Comparison of ENCODE assay signal across 8 cellular contexts in genomic region chr1:121185140-121185708, GRCh38. TPM values are rescaled to one million over a fixed set of nuclear protein-coding genes. Genes with fewer than 3 reads are reported as not detected.
DNase-seq lines count a peak whose midpoint lies in the region; ATAC-seq and TF ChIP-seq lines count a peak whose summit lies in the region.
"Not testable (repeated sequence)": the region's sequence is repeated elsewhere in the genome, so short reads cannot be mapped to it uniquely, and the experiment has no call there.

No MANE protein-coding gene starts in this region.

- not testable (repeated sequence) for H3K27ac ChIP-seq in CD4-positive, alpha-beta memory T cell (ENCODE audit: low read depth, low read length)
- peak overlapping the region; percentile 41 for H3K27ac ChIP-seq in stomach smooth muscle (ENCODE audit: low read length)

- not testable (repeated sequence) for H3K9me3 Mint-ChIP-seq in CD4-positive, alpha-beta memory T cell; WTC11; brain; natural killer cell

- peaks cover 4 to 14% (median 7%) of the 10 kb centered on the region in 4 donors for H3K4me1 Mint-ChIP-seq in CD4-positive, alpha-beta memory T cell
- not testable (repeated sequence) for H3K4me1 Mint-ChIP-seq in WTC11, brain, natural killer cell

- H3K36me3 ChIP-seq in CD4-positive, alpha-beta memory T cell (ENCODE audit: insufficient read depth, low read length); stomach smooth muscle (ENCODE audit: control insufficient read depth in 2 of 2, insufficient read depth in 2 of 2, low read length in 2 of 2): not testable (repeated sequence)

- CTCF ChIA-PET in CD4-positive, alpha-beta memory T cell (lab: Charles Lee; ENCODE audit: partially characterized antibody); WTC11 (lab: Charles Lee): not testable (repeated sequence)

- intact Hi-C loops in CD4-positive, alpha-beta memory T cell (cut with micrococcal nuclease); Right ventricle myocardium superior (cut with DNase I); natural killer cell (cut with micrococcal nuclease): not testable (repeated sequence)

- H3K4me3 Mint-ChIP-seq in CD4-positive, alpha-beta memory T cell = peak overlapping the region; percentile 93 to 97 (median 96)
- H3K4me3 Mint-ChIP-seq in WTC11 (peak overlapping the region; percentile 71), brain (peak overlapping the region in 4 of 5 experiments; percentile 84 to 87 (median 85)), natural killer cell (peak overlapping the region; percentile 95)

- ATAC-seq in GM21737 (IDR thresholded peaks at IDR 0.05; ENCODE audit: unreplicated experiment) (peak; percentile 4), HG03571 (IDR thresholded peaks at IDR 0.05; ENCODE audit: unreplicated experiment) (peak; percentile 4), WTC11 (peak; percentile 0; the same call in 1 of the 2 replicates), Right ventricle myocardium superior (ENCODE audit: poor library complexity) (peak; percentile 32)
- ATAC-seq in natural killer cell = not testable (repeated sequence)

- H3K27me3 ChIP-seq in CD4-positive, alpha-beta memory T cell (ENCODE audit: insufficient read depth, low read length); stomach smooth muscle (ENCODE audit: control insufficient read depth in 1 of 2, insufficient read depth in 2 of 2, low read length in 2 of 2): not testable (repeated sequence)

- TF ChIP-seq CTCF in WTC11 (IDR thresholded peaks at IDR 0.05); brain (conservative IDR thresholded peaks at IDR 0.05); natural killer cell (IDR thresholded peaks at IDR 0.05): not testable (repeated sequence)

- POLR2A ChIA-PET in CD4-positive, alpha-beta memory T cell (lab: Charles Lee; ENCODE audit: partially characterized antibody) = interaction anchor here (0.8 to 1.6 kb wide), 3 partner anchors 331 to 1009 kb away, joined by 3 to 8 read pairs (median 3); partner anchors contain the start of gene SEC22B
- POLR2A ChIA-PET in WTC11 (lab: Charles Lee) = not testable (repeated sequence)

- peak overlapping the region in 3 of 7 donors; percentile 85 to 97 (median 91) for H3K27ac Mint-ChIP-seq in CD4-positive, alpha-beta memory T cell
- H3K27ac Mint-ChIP-seq in WTC11 = not testable (repeated sequence)
- H3K27ac Mint-ChIP-seq in brain (peak overlapping the region in 1 of 5 experiments; percentile 55), natural killer cell (peak overlapping the region; percentile 75 to 83)

- H3K27me3 Mint-ChIP-seq in CD4-positive, alpha-beta memory T cell; WTC11 (ENCODE audit: low read depth); brain; natural killer cell (ENCODE audit: low read depth in 2 of 2): not testable (repeated sequence)

- not testable (repeated sequence) for DNase-seq in CD4-positive, alpha-beta memory T cell; WTC11 (ENCODE audit: low spot score); natural killer cell
- DNase-seq in Right ventricle myocardium superior = peak; percentile 49

- not testable (repeated sequence) for H3K4me1 ChIP-seq in CD4-positive, alpha-beta memory T cell (ENCODE audit: insufficient read depth, low read length); stomach smooth muscle (ENCODE audit: control insufficient read depth, insufficient read depth, low read length)

- H3K4me3 ChIP-seq in CD4-positive, alpha-beta memory T cell (ENCODE audit: low read length in 2 of 2) = not testable (repeated sequence)
- peak overlapping the region in 1 of 2 donors; percentile 40 for H3K4me3 ChIP-seq in stomach smooth muscle (ENCODE audit: low read length in 2 of 2)

- not testable (repeated sequence) for H3K9me3 ChIP-seq in CD4-positive, alpha-beta memory T cell (ENCODE audit: control insufficient read depth in 1 of 2, low read length in 2 of 2); stomach smooth muscle (ENCODE audit: control insufficient read depth in 2 of 2, low read length in 2 of 2)

- H3K9ac ChIP-seq in stomach smooth muscle (ENCODE audit: low read length in 2 of 2) = not testable (repeated sequence)

- not testable (repeated sequence) for H3K36me3 Mint-ChIP-seq in CD4-positive, alpha-beta memory T cell; WTC11; brain; natural killer cell

RNA-seq across cellular contexts. Expression of gene SRGAP2C, which starts 0.4 kb away (rescaled TPM):
- total RNA-seq in CD4-positive, alpha-beta memory T cell = 10 to 100 TPM; 28.1 to 29.0 TPM
- polyA plus RNA-seq in CD4-positive, alpha-beta memory T cell = 1 to 10 TPM; 2.1 to 4.1 TPM
- total RNA-seq in WTC11 (2021) = 50.2 to 67.6 TPM (median 53.9 TPM) in 3 replicates
- polyA plus RNA-seq in brain (ENCODE audit: insufficient read depth, low read depth, low replicate concordance) = 4.5 TPM
- total RNA-seq in Right ventricle myocardium superior = 10.8 TPM
- 10 to 100 TPM; 12.0 to 24.0 (median 17.5) TPM for total RNA-seq in natural killer cell

RNA-seq across cellular contexts. Expression of gene FAM72B, which starts 1.1 kb away (rescaled TPM):
- not detected for total RNA-seq in CD4-positive, alpha-beta memory T cell
- polyA plus RNA-seq in CD4-positive, alpha-beta memory T cell = under 1 TPM in 1 of 2 donors, not detected in 1; 0.17 TPM
- total RNA-seq in WTC11 (2021) = 22.0 to 24.0 TPM (median 23.3 TPM) in 3 replicates
- polyA plus RNA-seq in brain (ENCODE audit: insufficient read depth, low read depth, low replicate concordance) = 12.5 TPM
- not detected for total RNA-seq in Right ventricle myocardium superior
- total RNA-seq in natural killer cell = 1 to 10 TPM in 2 of 3 donors, under 1 TPM in 1; 0.40 to 1.9 (median 1.0) TPM
